ENCODE assay signal across 34 cellular contexts in genomic region chr10:10471758-10472157, GRCh38.
"Had no signal": no experiment of that assay in that cellular context is flagged by ENCODE, and none has a peak within 500 bp of the region (broad histone marks: within the 10 kb centered on the region; RNA-seq: fewer than 3 reads in every experiment).

No MANE protein-coding gene starts in this region.

- H3K4me3 ChIP-seq: MG63 had no signal

- DNase-seq: Karpas-422, Kasumi-1, MG63, MM.1S, MV-4-11, NCI-H1048, NCI-H1092, NCI-H1092 treated with DMSO at 0.1 percent for 48 hours, NCI-H1105, NCI-H1105 treated with DMSO at 0.1 percent for 48 hours, NCI-H1417, NCI-H1417 treated with DMSO at 0.1 percent for 48 hours, NCI-H1436, NCI-H1436 treated with DMSO at 0.1 percent for 48 hours, NCI-H146, NCI-H1694, NCI-H1694 treated with DMSO at 0.1 percent for 48 hours, NCI-H187, NCI-H187 treated with DMSO at 0.1 percent for 48 hours, NCI-H1930, NCI-H2029, NCI-H2029 treated with DMSO at 0.1 percent for 48 hours, NCI-H2081, NCI-H2081 treated with DMSO at 0.1 percent for 48 hours, NCI-H2107, NCI-H2171, NCI-H2171 treated with DMSO at 0.1 percent for 48 hours, NCI-H2227 treated with DMSO at 0.1 percent for 48 hours, NCI-H226, NCI-H345, NCI-H446, NCI-H446 treated with DMSO at 0.1 percent for 48 hours, NCI-H510A had no signal

- H3K36me3 ChIP-seq: MG63 had no signal

- H3K27ac ChIP-seq: KMS-11 had no signal
